ENCODE assay signal across 1 cellular context in the genomic region with DNA sequence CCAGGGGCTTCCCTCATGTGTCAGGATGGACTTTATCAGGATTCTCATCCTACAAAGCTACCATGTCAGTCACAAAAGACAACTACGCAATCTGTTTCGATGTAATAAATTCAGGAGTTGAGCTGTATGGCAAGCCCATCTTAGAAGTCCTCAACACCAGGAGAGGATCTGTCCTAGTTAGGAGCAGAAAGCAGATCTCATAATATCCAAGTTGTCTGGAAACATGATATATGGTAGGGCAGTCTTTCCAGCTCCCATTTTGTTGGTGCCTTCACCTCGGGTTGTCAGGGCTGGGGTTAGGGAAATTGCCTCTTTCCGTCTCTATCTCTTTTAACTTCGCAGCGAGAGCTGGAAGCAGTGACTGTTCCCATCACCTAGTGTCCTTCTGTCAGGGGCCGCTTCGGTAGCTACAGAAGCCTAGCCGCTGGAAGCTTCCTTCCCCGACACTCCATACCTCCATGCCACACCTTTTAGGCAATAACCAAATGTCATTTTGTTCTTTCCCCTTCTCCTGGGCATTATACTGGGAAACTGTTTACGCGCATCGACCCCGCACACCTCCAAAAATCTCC.
TF ChIP-seq lines count a peak whose summit lies in the region.

No MANE protein-coding gene starts in this region.

TF ChIP-seq in SK-N-SH, 30 proteins besides CTCF, POLR2A, EP300 and RAD21 (continued from another document):
- no peak for TF ChIP-seq RCOR1 (IDR thresholded peaks at IDR 0.05; ENCODE audit: low read length)
- TF ChIP-seq, protein P1, sequence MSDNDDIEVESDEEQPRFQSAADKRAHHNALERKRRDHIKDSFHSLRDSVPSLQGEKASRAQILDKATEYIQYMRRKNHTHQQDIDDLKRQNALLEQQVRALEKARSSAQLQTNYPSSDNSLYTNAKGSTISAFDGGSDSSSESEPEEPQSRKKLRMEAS (IDR thresholded peaks at IDR 0.05; ENCODE audit: low read depth): no peak
- no peak for TF ChIP-seq FOSL2 (IDR thresholded peaks at IDR 0.05; ENCODE audit: borderline replicate concordance, low read depth)
- no peak for TF ChIP-seq POLR2AphosphoS5 (IDR thresholded peaks at IDR 0.05; ENCODE audit: low read depth, low read length)
- TF ChIP-seq RXRA (IDR thresholded peaks at IDR 0.05; ENCODE audit: borderline replicate concordance, low read depth): no peak
- TF ChIP-seq, protein P2, sequence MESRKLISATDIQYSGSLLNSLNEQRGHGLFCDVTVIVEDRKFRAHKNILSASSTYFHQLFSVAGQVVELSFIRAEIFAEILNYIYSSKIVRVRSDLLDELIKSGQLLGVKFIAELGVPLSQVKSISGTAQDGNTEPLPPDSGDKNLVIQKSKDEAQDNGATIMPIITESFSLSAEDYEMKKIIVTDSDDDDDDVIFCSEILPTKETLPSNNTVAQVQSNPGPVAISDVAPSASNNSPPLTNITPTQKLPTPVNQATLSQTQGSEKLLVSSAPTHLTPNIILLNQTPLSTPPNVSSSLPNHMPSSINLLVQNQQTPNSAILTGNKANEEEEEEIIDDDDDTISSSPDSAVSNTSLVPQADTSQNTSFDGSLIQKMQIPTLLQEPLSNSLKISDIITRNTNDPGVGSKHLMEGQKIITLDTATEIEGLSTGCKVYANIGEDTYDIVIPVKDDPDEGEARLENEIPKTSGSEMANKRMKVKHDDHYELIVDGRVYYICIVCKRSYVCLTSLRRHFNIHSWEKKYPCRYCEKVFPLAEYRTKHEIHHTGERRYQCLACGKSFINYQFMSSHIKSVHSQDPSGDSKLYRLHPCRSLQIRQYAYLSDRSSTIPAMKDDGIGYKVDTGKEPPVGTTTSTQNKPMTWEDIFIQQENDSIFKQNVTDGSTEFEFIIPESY (IDR thresholded peaks at IDR 0.05; ENCODE audit: borderline replicate concordance, low read depth): no peak
- no peak for TF ChIP-seq SIN3A (IDR thresholded peaks at IDR 0.05; ENCODE audit: borderline replicate concordance, low read depth, low read length)
